Comparison of ENCODE assay signal across 12 cellular contexts in the genomic region with DNA sequence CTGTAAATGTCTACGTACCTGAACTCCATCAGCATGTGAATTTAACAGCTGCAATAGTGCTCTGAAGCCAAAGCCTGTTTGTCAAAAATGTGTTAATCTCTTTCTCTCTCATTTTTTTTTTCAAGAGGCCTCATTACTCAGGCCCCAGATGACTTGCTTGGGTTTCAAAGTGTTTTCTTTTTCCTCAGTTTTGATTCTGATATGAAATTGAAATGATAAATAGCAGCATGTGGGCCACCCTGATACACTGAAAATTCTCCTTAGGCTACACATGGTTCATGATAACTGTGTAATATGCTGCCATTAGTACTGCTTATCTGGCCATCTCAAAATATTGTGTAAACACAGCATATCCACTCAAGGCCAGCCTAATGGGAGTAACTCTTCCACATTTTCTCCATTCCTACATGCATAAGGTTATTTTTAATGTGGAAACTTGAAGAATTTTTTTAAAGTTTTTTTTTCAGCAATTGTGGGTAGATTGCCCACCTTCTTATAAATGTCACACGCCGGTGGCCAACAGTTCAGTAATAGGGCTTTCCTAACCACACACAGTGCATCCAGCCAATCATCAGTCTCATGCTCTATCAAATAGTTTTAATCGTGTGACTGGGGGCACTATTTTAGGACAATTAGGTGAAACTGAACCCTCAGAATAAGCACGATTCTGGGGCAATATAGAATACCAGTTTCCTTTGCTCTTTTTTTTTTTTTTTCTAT. TPM values are rescaled to one million over a fixed set of nuclear protein-coding genes. Genes with fewer than 3 reads are reported as not detected.
A peak's percentile ranks its signal among the peaks of the same experiment; 100 is the strongest.
DNase-seq lines count a peak whose midpoint lies in the region; ATAC-seq, FAIRE-seq and TF ChIP-seq lines count a peak whose summit lies in the region.
"Had no signal": no experiment of that assay in that cellular context is flagged by ENCODE, and none has a peak within 500 bp of the region (broad histone marks: within the 10 kb centered on the region; RNA-seq: fewer than 3 reads in every experiment).

No MANE protein-coding gene starts in this region.

- H3K36me3 ChIP-seq in smooth muscle cell (ENCODE audit: low read depth), result no peaks in the 10 kb centered on the region
- no peaks in the 10 kb centered on the region for H3K36me3 ChIP-seq in kidney (ENCODE audit: control insufficient read depth in 1 of 2, insufficient read depth in 2 of 2, low read length in 2 of 2)

- peak; percentile 87 for ATAC-seq in activated CD4-positive, alpha-beta T cell treated with anti-CD3 and anti-CD28 coated beads for 36 hours
- ATAC-seq in T-cell (replicated peaks in 1 of 4) (no peak), HG03571 (IDR thresholded peaks at IDR 0.05; ENCODE audit: unreplicated experiment) (no peak)

- H3K27me3 ChIP-seq in smooth muscle cell (ENCODE audit: low read depth), result no peaks in the 10 kb centered on the region

- H3K36me3 Mint-ChIP-seq in activated CD4-positive, alpha-beta T cell treated with anti-CD3 and anti-CD28 coated beads for 36 hours (ENCODE audit: low read depth), result peaks cover 2% of the 10 kb centered on the region
- no peaks in the 10 kb centered on the region for H3K36me3 Mint-ChIP-seq in T-cell

- H3K27me3 Mint-ChIP-seq in activated CD4-positive, alpha-beta T cell treated with anti-CD3 and anti-CD28 coated beads for 36 hours, result no peaks in the 10 kb centered on the region
- H3K27me3 Mint-ChIP-seq in T-cell, result no peaks in the 10 kb centered on the region

- no peaks in the 10 kb centered on the region for H3K4me1 ChIP-seq in smooth muscle cell (ENCODE audit: low read depth)
- H3K4me1 ChIP-seq in kidney (ENCODE audit: control insufficient read depth in 1 of 2, insufficient read depth in 1 of 2, low read depth in 1 of 2, low read length in 2 of 2), result no peaks in the 10 kb centered on the region

- H3K4me3 ChIP-seq in smooth muscle cell (no peak overlapping the region), kidney (ENCODE audit: low read length in 2 of 2) (no peak overlapping the region)
- H3K4me3 ChIP-seq: PC-9 had no signal

- TF ChIP-seq POLR2A in erythroblast (IDR thresholded peaks at IDR 0.05; ENCODE audit: low read length), result peak; percentile 49

- no peaks in the 10 kb centered on the region for H3K9me3 Mint-ChIP-seq in activated CD4-positive, alpha-beta T cell treated with anti-CD3 and anti-CD28 coated beads for 36 hours (ENCODE audit: low read depth)
- H3K9me3 Mint-ChIP-seq in T-cell, result no peaks in the 10 kb centered on the region

- H3K79me2 ChIP-seq in smooth muscle cell (ENCODE audit: low read depth), result no peaks in the 10 kb centered on the region

- WGBS in smooth muscle cell (ENCODE audit: low lambda C conversion rate), result 91% methylated on average over 5 of the region's 5 CpGs

- H2AFZ ChIP-seq in smooth muscle cell (ENCODE audit: low read depth), result peak overlapping the region; percentile 20
- H2AFZ ChIP-seq: PC-9 had no signal

- H3K4me3 Mint-ChIP-seq in activated CD4-positive, alpha-beta T cell treated with anti-CD3 and anti-CD28 coated beads for 36 hours, result no peak overlapping the region
- H3K4me3 Mint-ChIP-seq in T-cell, result no peak overlapping the region

- no peaks in the 10 kb centered on the region for H4K20me1 ChIP-seq in smooth muscle cell (ENCODE audit: low read depth)

- no peak for DNase-seq in activated CD4-positive, alpha-beta T cell treated with anti-CD3 and anti-CD28 coated beads for 36 hours
- no peak for DNase-seq in activated CD4-positive, alpha-beta T cell treated with anti-CD3 and anti-CD28 coated beads for 1 hour
- DNase-seq in T-cell (no peak), erythroblast (lab: John Stamatoyannopoulos, UW) (peak; percentile 94 to 99), smooth muscle cell (lab: John Stamatoyannopoulos, UW; ENCODE audit: unreplicated experiment) (no peak), kidney (no peak), DMS 273 treated with DMSO at 0.1 percent for 48 hours (lab: John Stamatoyannopoulos, UW) (no peak)
- DNase-seq: activated CD4-positive, CD25-positive, alpha-beta regulatory T cell; aorta; NCI-H2029 treated with DMSO at 0.1 percent for 48 hours had no signal

- POLR2A ChIA-PET in activated CD4-positive, alpha-beta T cell treated with anti-CD3 and anti-CD28 coated beads for 36 hours (lab: Charles Lee), result interaction anchor here (0.6 to 1.6 kb wide), 5 partner anchors 12 to 97 kb away, joined by 5 to 22 read pairs (median 6); a partner anchor contains a TSS
- POLR2A ChIA-PET in T-cell (lab: Charles Lee), result interaction anchor here in 1 of 2 donors (0.7 to 1.1 kb wide), 3 partner anchors 11 to 15 kb away, joined by 3 to 8 read pairs (median 4); no protein-coding TSS in a partner anchor

- H3K27ac Mint-ChIP-seq in activated CD4-positive, alpha-beta T cell treated with anti-CD3 and anti-CD28 coated beads for 36 hours, result peak overlapping the region; percentile 84
- peak overlapping the region; percentile 76 for H3K27ac Mint-ChIP-seq in T-cell

- peaks cover 35% of the 10 kb centered on the region for H3K4me1 Mint-ChIP-seq in activated CD4-positive, alpha-beta T cell treated with anti-CD3 and anti-CD28 coated beads for 36 hours
- peaks cover 31 to 34% (median 33%) of the 10 kb centered on the region in 3 donors for H3K4me1 Mint-ChIP-seq in T-cell

- H3K27ac ChIP-seq in smooth muscle cell (ENCODE audit: low read depth), result peak overlapping the region; percentile 42
- no peak overlapping the region for H3K27ac ChIP-seq in kidney (ENCODE audit: low read depth in 2 of 2, low read length in 2 of 2)
- H3K27ac ChIP-seq: PC-9 had no signal

- H3K9me3 ChIP-seq in smooth muscle cell (replicated peaks; ENCODE audit: low read depth), result no peaks in the 10 kb centered on the region
- H3K9me3 ChIP-seq in kidney (ENCODE audit: control insufficient read depth in 1 of 2, low read length in 2 of 2), result no peaks in the 10 kb centered on the region

- no peak for TF ChIP-seq CTCF in smooth muscle cell (IDR thresholded peaks at IDR 0.05; ENCODE audit: borderline replicate concordance, insufficient read depth, poor library complexity, severe bottlenecking)
- no peak for TF ChIP-seq CTCF in kidney (IDR thresholded peaks at IDR 0.05; ENCODE audit: borderline replicate concordance, extremely low read depth, insufficient read depth)

- H3F3A ChIP-seq in smooth muscle cell (ENCODE audit: low read depth), result peaks cover 11% of the 10 kb centered on the region

- H3K4me2 ChIP-seq in smooth muscle cell, result peak overlapping the region; percentile 2
- H3K4me2 ChIP-seq: PC-9 had no signal

- H3K9ac ChIP-seq in smooth muscle cell (ENCODE audit: low read depth), result no peak overlapping the region
- no peak overlapping the region for H3K9ac ChIP-seq in kidney (ENCODE audit: low read length in 2 of 2)

- CTCF ChIA-PET in activated CD4-positive, alpha-beta T cell treated with anti-CD3 and anti-CD28 coated beads for 36 hours (lab: Charles Lee), result interaction anchor here (0.9 to 3.7 kb wide), 6 partner anchors 8 to 28 kb away, joined by 4 to 29 read pairs (median 6); a partner anchor contains a TSS
- CTCF ChIA-PET in T-cell (lab: Charles Lee), result interaction anchor here (0.6 to 1.5 kb wide), 4 partner anchors 10 to 52 kb away, joined by 3 to 6 read pairs (median 4); no protein-coding TSS in a partner anchor

- FAIRE-seq in kidney (lab: Jason Lieb, UNC), result no peak

- intact Hi-C loops in activated CD4-positive, alpha-beta T cell treated with anti-CD3 and anti-CD28 coated beads for 36 hours (cut with DNase I, micrococcal nuclease), result loop anchor here (1.0 kb wide), 3 partner anchors 13 to 14 kb away; a partner anchor contains a TSS
- intact Hi-C loops in kidney (cut with DNase I), result no loop called here

RNA-seq across cellular contexts. Expression of a gene that starts 13.1 kb away (rescaled TPM):
- 10 to 100 TPM; 35.6 to 43.5 TPM for total RNA-seq in activated CD4-positive, alpha-beta T cell treated with anti-CD3 and anti-CD28 coated beads for 36 hours
- total RNA-seq in T-cell (10 to 100 TPM; 49.7 to 76.3 (median 57.1) TPM), smooth muscle cell (16.5 and 17.5 TPM in 2 replicates), kidney (35.9 TPM)
- polyA plus RNA-seq in smooth muscle cell (2.3 and 3.4 TPM in 2 replicates), kidney (ENCODE audit: insufficient read depth, low read depth, low replicate concordance) (8.6 TPM)

Comparison
In these comparisons a context has a peak if more than half of its experiments do, and no peak if none do; other contexts are left out.
1. DNase-seq: peak in erythroblast (2 of 2); none in activated CD4-positive, alpha-beta T cell treated with anti-CD3 and anti-CD28 coated beads for 36 hours (single experiment), activated CD4-positive, alpha-beta T cell treated with anti-CD3 and anti-CD28 coated beads for 1 hour (single experiment), T-cell (0 of 34), smooth muscle cell (single experiment), kidney (single experiment) and DMS 273 treated with DMSO at 0.1 percent for 48 hours (single experiment).